In the genomic region with DNA sequence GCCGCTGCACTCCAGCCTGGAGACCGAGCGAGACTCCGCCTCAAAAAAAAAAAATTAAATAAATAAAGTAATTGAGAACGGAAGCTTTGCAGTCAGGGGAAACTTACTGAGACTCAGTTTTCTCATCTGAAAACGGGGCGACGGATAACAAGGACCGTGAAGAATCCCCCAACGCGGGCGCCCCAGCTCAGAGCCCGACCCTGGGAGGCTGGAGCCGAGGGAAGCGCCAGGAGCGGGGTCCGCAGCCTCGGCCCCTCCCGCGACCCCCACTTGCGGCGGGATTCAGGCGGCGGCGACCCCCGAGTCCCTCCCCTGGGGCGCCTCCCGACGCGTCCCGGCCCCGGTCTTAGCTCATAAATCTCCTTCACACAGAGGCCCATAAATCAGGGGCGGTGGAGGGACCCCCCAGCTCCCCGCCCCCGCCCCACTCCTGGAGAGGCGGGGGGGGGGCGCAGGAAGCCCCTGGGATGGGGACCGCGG, we compare ENCODE assay signal across 1 cellular context.
TF ChIP-seq lines count a peak whose summit lies in the region.

No MANE protein-coding gene starts in this region.

TF ChIP-seq in GM12878, 131 proteins besides CTCF, POLR2A, EP300 and RAD21 (continued from another document):
- peak; percentile 89 for TF ChIP-seq SUZ12 (IDR thresholded peaks at IDR 0.05; ENCODE audit: unreplicated experiment)
